Comparison of ENCODE assay signal across 8 cellular contexts in genomic region chr6:42745083-42745637, GRCh38. TPM values are rescaled to one million over a fixed set of nuclear protein-coding genes. Genes with fewer than 3 reads are reported as not detected.
A peak's percentile ranks its signal among the peaks of the same experiment; 100 is the strongest.
DNase-seq lines count a peak whose midpoint lies in the region; ATAC-seq and TF ChIP-seq lines count a peak whose summit lies in the region.

No MANE protein-coding gene starts in this region.

- no peaks in the 10 kb centered on the region for H3K27me3 ChIP-seq in BJ (ENCODE audit: control insufficient read depth, insufficient read depth, low read length)
- H3K27me3 ChIP-seq in H7 (ENCODE audit: control insufficient read depth, insufficient read depth, low read length), result no peaks in the 10 kb centered on the region
- H3K27me3 ChIP-seq in ectodermal cell (ENCODE audit: control insufficient read depth, insufficient read depth, low read length, poor library complexity, severe bottlenecking), result no peaks in the 10 kb centered on the region
- no peaks in the 10 kb centered on the region for H3K27me3 ChIP-seq in mononuclear cell (ENCODE audit: insufficient read depth, low read length)
- H3K27me3 ChIP-seq in tibial artery, result no peaks in the 10 kb centered on the region

- H3K36me3 ChIP-seq in BJ (ENCODE audit: control insufficient read depth, insufficient read depth, low read length) (no peaks in the 10 kb centered on the region), H7 (replicated peaks; ENCODE audit: control insufficient read depth, insufficient read depth, low read length) (no peaks in the 10 kb centered on the region), ectodermal cell (ENCODE audit: control insufficient read depth, insufficient read depth, low read length) (no peaks in the 10 kb centered on the region), tibial artery (no peaks in the 10 kb centered on the region)

- POLR2A ChIA-PET in BJ (lab: Charles Lee), result interaction anchor here (0.5 to 0.6 kb wide), 2 partner anchors 275 to 455 kb away, joined by 3 read pairs; no protein-coding TSS in a partner anchor

- ATAC-seq in HG03432 (IDR thresholded peaks at IDR 0.05; ENCODE audit: unreplicated experiment) (no peak), HG03469 (IDR thresholded peaks at IDR 0.05; ENCODE audit: unreplicated experiment) (no peak)

- no peaks in the 10 kb centered on the region for H3K9me3 ChIP-seq in ectodermal cell (ENCODE audit: control insufficient read depth, low read length)
- no peaks in the 10 kb centered on the region for H3K9me3 ChIP-seq in mononuclear cell (ENCODE audit: low read depth, low read length)
- no peaks in the 10 kb centered on the region for H3K9me3 ChIP-seq in tibial artery

- CTCF ChIA-PET in BJ (lab: Yijun Ruan, JAX), result interaction anchor here (0.8 to 2.5 kb wide), 4 partner anchors 16 to 52 kb away, joined by 3 to 8 read pairs (median 4); no protein-coding TSS in a partner anchor

- H3K4me3 ChIP-seq in BJ (ENCODE audit: low read depth, low read length) (peak overlapping the region; percentile 76), H7 (ENCODE audit: insufficient read depth, low read depth, low read length) (peak overlapping the region; percentile 94), ectodermal cell (ENCODE audit: insufficient read depth, low read depth, low read length) (peak overlapping the region; percentile 100), mononuclear cell (ENCODE audit: low read length) (peak overlapping the region; percentile 99), tibial artery (peak overlapping the region; percentile 80 to 98)

- DNase-seq in BJ (ENCODE audit: low read depth) (no peak), H7 (peak; percentile 53), T-helper 2 cell (peak in 3 of 5 experiments; percentile 9 to 54 (median 14)), tibial artery (peak in 1 of 2 donors; percentile 72)

- H3K4me1 ChIP-seq in ectodermal cell (ENCODE audit: control insufficient read depth, insufficient read depth, low read length) (peaks cover 10% of the 10 kb centered on the region), mononuclear cell (ENCODE audit: insufficient read depth, low read length) (peaks cover 32% of the 10 kb centered on the region), tibial artery (peaks cover 0 to 37% (median 24%) of the 10 kb centered on the region in 4 donors)

- TF ChIP-seq CTCF in BJ (IDR thresholded peaks at IDR 0.05; ENCODE audit: insufficient read depth, low read depth, low read length), result no peak
- TF ChIP-seq CTCF in tibial artery (IDR thresholded peaks at IDR 0.05), result no peak

- no peak overlapping the region for H3K27ac ChIP-seq in ectodermal cell (ENCODE audit: insufficient read depth, low read depth, low read length, poor library complexity, severe bottlenecking)
- H3K27ac ChIP-seq in tibial artery, result peak overlapping the region; percentile 90 to 91

- WGBS in ectodermal cell, 2 experiments, result 5 to 6% methylated on average over 29 of the region's 29 CpGs

- intact Hi-C loops in tibial artery (cut with DNase I; ENCODE audit: low total_unique reads), result loop anchor here (5.0 kb wide), 1 partner anchor 183 kb away; the partner anchor contains the start of gene UBR2

RNA-seq across cellular contexts. Expression of gene TBCC, which starts 0.7 kb away (rescaled TPM):
- polyA plus RNA-seq in BJ (2011; rRNA removed), result 16.5 and 23.8 TPM in 2 replicates
- 15.4 and 15.5 TPM in 2 replicates for polyA minus RNA-seq in BJ (2011; rRNA and poly(A)+ RNA removed)
- total RNA-seq in H7 (2014; rRNA removed; shearing (Covaris generic)), result 57.0 and 65.8 TPM in 2 replicates
- polyA plus RNA-seq in ectodermal cell (2013, experiment 1 of 4), result 28.0 TPM
- polyA plus RNA-seq in ectodermal cell (2013, experiment 2 of 4), result 28.3 TPM
- 24.3 TPM for polyA plus RNA-seq in ectodermal cell (2013, experiment 3 of 4)
- 32.2 TPM for polyA plus RNA-seq in ectodermal cell (2013, experiment 4 of 4)
- total RNA-seq in mononuclear cell, result 111 TPM

RNA-seq across cellular contexts. Expression of gene PRPH2, which starts 22.8 kb away (rescaled TPM):
- polyA plus RNA-seq in BJ (2011; rRNA removed), result 1.7 and 2.3 TPM in 2 replicates
- polyA minus RNA-seq in BJ (2011; rRNA and poly(A)+ RNA removed), result 1.8 and 2.2 TPM in 2 replicates
- 1.2 TPM in 2 replicates for total RNA-seq in H7 (2014; rRNA removed; shearing (Covaris generic))
- polyA plus RNA-seq in ectodermal cell (2013, experiment 1 of 4), result 0.22 TPM
- polyA plus RNA-seq in ectodermal cell (2013, experiment 2 of 4), result 0.28 TPM
- polyA plus RNA-seq in ectodermal cell (2013, experiment 3 of 4), result 0.11 TPM
- polyA plus RNA-seq in ectodermal cell (2013, experiment 4 of 4), result 0.08 TPM
- not detected for total RNA-seq in mononuclear cell

RNA-seq across cellular contexts. Expression of gene BICRAL, which starts 36.7 kb away (rescaled TPM):
- 7.4 and 8.6 TPM in 2 replicates for polyA plus RNA-seq in BJ (2011; rRNA removed)
- polyA minus RNA-seq in BJ (2011; rRNA and poly(A)+ RNA removed), result 11.0 and 11.1 TPM in 2 replicates
- total RNA-seq in H7 (2014; rRNA removed; shearing (Covaris generic)), result 6.0 and 8.8 TPM in 2 replicates
- polyA plus RNA-seq in ectodermal cell (2013, experiment 1 of 4), result 9.0 TPM
- 10.9 TPM for polyA plus RNA-seq in ectodermal cell (2013, experiment 2 of 4)
- 6.9 TPM for polyA plus RNA-seq in ectodermal cell (2013, experiment 3 of 4)
- polyA plus RNA-seq in ectodermal cell (2013, experiment 4 of 4), result 8.7 TPM
- total RNA-seq in mononuclear cell, result 13.0 TPM
